In genomic region chr12:123126294-123127144, GRCh38 we compare ENCODE assay signal across 9 cellular contexts. TPM values are rescaled to one million over a fixed set of nuclear protein-coding genes. Genes with fewer than 3 reads are reported as not detected.
DNase-seq lines count a peak whose midpoint lies in the region; ATAC-seq lines count a peak whose summit lies in the region.
"Had no signal": no experiment of that assay in that cellular context is flagged by ENCODE, and none has a peak within 500 bp of the region (broad histone marks: within the 10 kb centered on the region; RNA-seq: fewer than 3 reads in every experiment).

No MANE protein-coding gene starts in this region.

- in situ Hi-C loops in SK-MEL-5 (cut with HindIII; ENCODE audit: low pct_unique_long_range_greater_than_20kb, low sequenced_read_pairs), result no loop called here

- ATAC-seq in GM19023 (IDR thresholded peaks at IDR 0.05; ENCODE audit: unreplicated experiment), result no peak
- ATAC-seq: activated T-cell treated with anti-CD3 and anti-CD28 coated beads, Interleukin-2, amount 50 U/mL, for 72 hours had no signal

- DNase-seq in GM04503 (ENCODE audit: low read depth) (peak; percentile 94), SK-MEL-5 (ENCODE audit: low read depth, low spot score) (peak; percentile 85), fibroblast of the conjunctiva (ENCODE audit: low read depth) (peak; percentile 91), renal cortical epithelial cell (ENCODE audit: low read depth) (peak; percentile 98), T-helper 1 cell (no peak), DMS153 (lab: John Stamatoyannopoulos, UW) (no peak), NCI-H2107 treated with DMSO at 0.1 percent for 48 hours (lab: John Stamatoyannopoulos, UW; ENCODE audit: unreplicated experiment) (no peak)
- DNase-seq: activated T-cell treated with anti-CD3 and anti-CD28 coated beads, Interleukin-2, amount 50 U/mL, for 72 hours had no signal

RNA-seq across cellular contexts. Expression of gene PITPNM2, which starts 24.4 kb away (rescaled TPM):
- total RNA-seq in SK-MEL-5 (2014; rRNA removed; shearing (Covaris generic)), result 1.2 and 1.7 TPM in 2 replicates
- 5.2 and 7.4 TPM in 2 replicates for polyA plus RNA-seq in SK-MEL-5 (2015; cell fraction: cytosol; rRNA removed)
- 12.3 and 16.0 TPM in 2 replicates for polyA plus RNA-seq in SK-MEL-5 (2015; cell fraction: nucleus; rRNA removed)
- total RNA-seq in renal cortical epithelial cell, result 2.4 and 16.5 TPM in 2 replicates

Comparison
In these comparisons a context has a peak if more than half of its experiments do, and no peak if none do; other contexts are left out.
1. DNase-seq: peak in GM04503 (single experiment), SK-MEL-5 (single experiment), fibroblast of the conjunctiva (single experiment) and renal cortical epithelial cell (single experiment); none in T-helper 1 cell (0 of 5), DMS153 (single experiment) and NCI-H2107 treated with DMSO at 0.1 percent for 48 hours (single experiment).